ENCODE assay signal across 8 cellular contexts in the genomic region with DNA sequence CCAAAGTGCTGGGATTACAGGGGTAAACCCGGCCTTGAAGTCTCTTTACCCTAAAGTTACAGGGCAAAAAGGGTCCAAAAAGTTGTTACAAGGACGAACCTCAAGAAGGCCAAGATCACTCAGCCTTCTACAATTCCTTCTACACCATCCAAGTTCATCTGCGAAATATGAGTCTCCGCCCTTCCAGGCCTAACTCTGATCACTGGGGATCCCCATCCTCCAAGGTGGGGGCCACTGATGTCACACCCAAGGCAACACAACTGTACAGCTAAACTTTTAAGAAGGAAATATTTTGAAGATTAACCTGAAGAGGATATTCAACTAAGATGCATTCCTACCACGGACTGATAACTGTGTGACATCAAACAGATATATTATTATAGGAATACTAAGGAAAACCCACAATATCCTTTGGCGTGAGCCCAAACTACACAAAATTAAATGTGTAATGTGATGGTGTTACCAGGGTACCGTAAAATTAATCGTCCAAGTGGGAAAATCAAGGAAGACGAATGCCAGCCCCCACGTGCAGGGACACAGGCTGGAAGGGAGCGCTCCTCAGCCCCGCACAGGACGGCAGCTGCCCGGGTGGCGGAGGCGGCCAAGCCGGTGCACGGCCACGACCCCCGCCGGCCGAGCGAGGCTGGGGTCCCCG. TPM values are rescaled to one million over a fixed set of nuclear protein-coding genes. Genes with fewer than 3 reads are reported as not detected.
A peak's percentile ranks its signal among the peaks of the same experiment; 100 is the strongest.
DNase-seq lines count a peak whose midpoint lies in the region; ATAC-seq and TF ChIP-seq lines count a peak whose summit lies in the region.

No MANE protein-coding gene starts in this region.

- H3K4me1 Mint-ChIP-seq in endothelial cell (ENCODE audit: unreplicated experiment), result peaks cover 3% of the 10 kb centered on the region

- peak overlapping the region; percentile 78 for H3K27ac Mint-ChIP-seq in endothelial cell (ENCODE audit: unreplicated experiment)

- H3K36me3 Mint-ChIP-seq in endothelial cell (ENCODE audit: low read depth, unreplicated experiment), result peaks cover 5% of the 10 kb centered on the region

- no peak for TF ChIP-seq POLR2A in Peyer's patch (IDR thresholded peaks at IDR 0.05)

- H3K27ac ChIP-seq in right atrium auricular region (peak overlapping the region in 1 of 2 donors; percentile 63), Peyer's patch (peak overlapping the region; percentile 60 to 93 (median 80)), neutrophil (peak overlapping the region; percentile 88)

- peak overlapping the region; percentile 80 to 93 for H3K4me3 ChIP-seq in right atrium auricular region
- peak overlapping the region; percentile 81 to 95 (median 86) for H3K4me3 ChIP-seq in Peyer's patch
- peak overlapping the region; percentile 69 to 90 for H3K4me3 ChIP-seq in neutrophil (ENCODE audit: low read depth in 1 of 2, low read length in 1 of 2)

- no peak for ATAC-seq in Right ventricle myocardium superior (ENCODE audit: poor library complexity)
- ATAC-seq in HG02759 (IDR thresholded peaks at IDR 0.05; ENCODE audit: unreplicated experiment), result peak; percentile 8

- TF ChIP-seq CTCF in right atrium auricular region (IDR thresholded peaks at IDR 0.05), result no peak
- no peak for TF ChIP-seq CTCF in Peyer's patch (IDR thresholded peaks at IDR 0.05)
- TF ChIP-seq CTCF in endothelial cell (IDR thresholded peaks at IDR 0.05; ENCODE audit: unreplicated experiment), result no peak
- TF ChIP-seq CTCF in neutrophil (IDR thresholded peaks at IDR 0.05), result no peak

- H3K36me3 ChIP-seq in right atrium auricular region (peaks cover 8% of the 10 kb centered on the region), Peyer's patch (peaks cover 0 to 15% (median 0%) of the 10 kb centered on the region in 3 donors), neutrophil (peaks cover 11% of the 10 kb centered on the region)

- H3K27me3 ChIP-seq in right atrium auricular region (no peaks in the 10 kb centered on the region), Peyer's patch (no peaks in the 10 kb centered on the region), neutrophil (peaks cover 6% of the 10 kb centered on the region)

- intact Hi-C loops in Right ventricle myocardium superior (cut with DNase I), result no loop called here

- peaks cover 0 to 20% of the 10 kb centered on the region in 2 donors for H3K4me1 ChIP-seq in right atrium auricular region
- peaks cover 0 to 19% (median 0%) of the 10 kb centered on the region in 4 donors for H3K4me1 ChIP-seq in Peyer's patch
- peaks cover 25 to 26% of the 10 kb centered on the region in 2 experiments for H3K4me1 ChIP-seq in neutrophil (ENCODE audit: control insufficient read depth in 1 of 2, insufficient read depth in 1 of 2, low read depth in 1 of 2, low read length in 1 of 2)

- peak overlapping the region; percentile 93 for H3K4me3 Mint-ChIP-seq in endothelial cell (ENCODE audit: unreplicated experiment)

- H3K27me3 Mint-ChIP-seq in endothelial cell (ENCODE audit: unreplicated experiment), result peaks cover 5% of the 10 kb centered on the region

- DNase-seq in right atrium auricular region (ENCODE audit: low spot score), result no peak
- DNase-seq in Right ventricle myocardium superior, result no peak
- DNase-seq in Peyer's patch, result no peak
- no peak for DNase-seq in endothelial cell (ENCODE audit: low spot score)
- no peak for DNase-seq in SHP77 (lab: John Stamatoyannopoulos, UW)
- DNase-seq in CD1c-positive myeloid dendritic cell (ENCODE audit: extremely low spot score), result no peak

- H3K9me3 Mint-ChIP-seq in endothelial cell (ENCODE audit: unreplicated experiment), result no peaks in the 10 kb centered on the region

- H3K9me3 ChIP-seq in right atrium auricular region, result no peaks in the 10 kb centered on the region
- no peaks in the 10 kb centered on the region for H3K9me3 ChIP-seq in Peyer's patch
- H3K9me3 ChIP-seq in neutrophil, result no peaks in the 10 kb centered on the region

RNA-seq across cellular contexts. Expression of gene PAXIP1, which starts 1.0 kb away (rescaled TPM):
- total RNA-seq in right atrium auricular region, result 1 to 10 TPM; 6.2 to 8.2 TPM
- total RNA-seq in Right ventricle myocardium superior, result 5.5 TPM
- total RNA-seq in Peyer's patch, result 10 to 100 TPM; 14.9 to 28.3 (median 23.7) TPM
- total RNA-seq in endothelial cell (ENCODE audit: unreplicated experiment), result 16.8 TPM
